In the genomic region with DNA sequence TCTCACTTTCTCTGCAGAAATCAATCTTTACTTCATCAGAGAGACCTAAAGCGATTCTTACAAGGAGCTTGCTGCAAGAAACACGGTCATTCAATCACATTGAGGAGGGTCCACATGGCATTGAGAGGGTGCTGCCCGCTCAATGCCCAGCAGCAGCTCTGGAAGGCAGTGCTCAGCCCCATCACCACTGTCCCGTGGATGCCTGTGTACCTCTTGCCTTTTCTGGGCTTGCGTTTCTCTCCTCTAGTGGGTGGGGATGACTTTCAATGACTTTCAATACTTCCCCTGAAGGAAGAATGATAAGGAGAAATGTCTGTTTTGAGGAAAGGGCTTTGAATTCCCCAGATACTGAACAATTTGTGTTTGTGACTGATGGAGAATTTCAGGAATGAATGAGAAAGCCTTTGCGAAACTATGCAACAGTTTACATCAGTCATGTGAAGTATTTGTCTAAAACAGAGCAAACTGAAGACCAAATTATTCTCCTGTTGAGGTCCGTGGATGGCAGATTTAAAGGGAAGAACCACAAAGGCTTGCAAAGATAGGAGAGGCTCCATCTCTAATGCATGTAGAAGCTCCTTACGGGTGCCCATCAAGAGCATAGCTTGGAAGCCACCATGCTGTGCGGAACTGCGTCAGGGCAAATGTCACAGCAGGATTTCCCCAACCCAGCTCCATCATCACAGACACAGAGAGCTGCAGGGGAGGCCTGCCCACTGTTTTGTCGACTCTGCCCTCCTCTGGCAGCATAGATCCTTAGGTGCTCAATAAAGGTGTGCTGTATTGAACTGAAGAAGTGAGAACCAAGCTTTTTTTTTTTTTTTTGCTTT, we compare ENCODE assay signal across 10 cellular contexts. TPM values are rescaled to one million over a fixed set of nuclear protein-coding genes. Genes with fewer than 3 reads are reported as not detected.
DNase-seq lines count a peak whose midpoint lies in the region; ATAC-seq and TF ChIP-seq lines count a peak whose summit lies in the region.
"Had no signal": no experiment of that assay in that cellular context is flagged by ENCODE, and none has a peak within 500 bp of the region (broad histone marks: within the 10 kb centered on the region; RNA-seq: fewer than 3 reads in every experiment).

No MANE protein-coding gene starts in this region.

- H3K27me3 ChIP-seq in BLaER1 treated with 17β-estradiol and CSF1 and Interleukin-3, amounts not matched to agents 10 nM and 100 nM, result no peaks in the 10 kb centered on the region
- H3K27me3 ChIP-seq in Panc1 (ENCODE audit: control insufficient read depth, insufficient read depth, low read length), result no peaks in the 10 kb centered on the region
- peaks cover 0 to 4% (median 0%) of the 10 kb centered on the region in 4 donors for H3K27me3 ChIP-seq in esophagus squamous epithelium
- H3K27me3 ChIP-seq: ovary had no signal

- CTCF ChIA-PET in Panc1 (lab: Charles Lee), result interaction anchor here (0.5 kb wide), 1 partner anchor 38 kb away, joined by 3 read pairs; no protein-coding TSS in a partner anchor

- H3K4me3 Mint-ChIP-seq in osteocyte (ENCODE audit: unreplicated experiment), result no peak overlapping the region
- no peak overlapping the region for H3K4me3 Mint-ChIP-seq in activated T-helper 2 cell treated with anti-CD3 and anti-CD28 coated beads, Interferon-gamma antibody, Interleukin-2, Interleukin-4, amounts not matched to agents 10 μg/mL and 5 μg/mL and 100 μg/mL, durations not matched to agents 14 hours and 24 hours and 36 hours (ENCODE audit: low read depth)

- peak overlapping the region; percentile 60 to 95 (median 86) for H3K4me2 ChIP-seq in BLaER1 treated with 17β-estradiol and CSF1 and Interleukin-3, amounts not matched to agents 10 nM and 100 nM

- TF ChIP-seq CTCF in Panc1 (IDR thresholded peaks at IDR 0.05), result no peak; the same call in 1 of the 2 replicates
- TF ChIP-seq CTCF in esophagus squamous epithelium (IDR thresholded peaks at IDR 0.05), result no peak
- TF ChIP-seq CTCF in osteocyte (IDR thresholded peaks at IDR 0.05), result no peak

- POLR2A ChIA-PET in Panc1 (lab: Charles Lee), result no interaction called here

- intact Hi-C loops in Panc1 (cut with micrococcal nuclease; ENCODE audit: unreplicated experiment), result no loop called here
- intact Hi-C loops in esophagus squamous epithelium (cut with DNase I), result no loop called here
- intact Hi-C loops in activated T-helper 2 cell treated with anti-CD3 and anti-CD28 coated beads, Interferon-gamma antibody, Interleukin-2, Interleukin-4, amounts not matched to agents 10 μg/mL and 5 μg/mL and 100 μg/mL, durations not matched to agents 14 hours and 24 hours and 36 hours (cut with micrococcal nuclease), result no loop called here

- H3K9me3 Mint-ChIP-seq in osteocyte (ENCODE audit: unreplicated experiment), result no peaks in the 10 kb centered on the region
- H3K9me3 Mint-ChIP-seq in activated T-helper 2 cell treated with anti-CD3 and anti-CD28 coated beads, Interferon-gamma antibody, Interleukin-2, Interleukin-4, amounts not matched to agents 10 μg/mL and 5 μg/mL and 100 μg/mL, durations not matched to agents 14 hours and 24 hours and 36 hours, result no peaks in the 10 kb centered on the region

- H3K27ac ChIP-seq in BLaER1 treated with 17β-estradiol and CSF1 and Interleukin-3, amounts not matched to agents 10 nM and 100 nM, result peak overlapping the region in 3 of 11 experiments; percentile 8 to 97 (median 16); a peak in 2 of 22 replicates
- no peak overlapping the region for H3K27ac ChIP-seq in Panc1 (ENCODE audit: low read length)
- H3K27ac ChIP-seq in esophagus squamous epithelium, result peak overlapping the region; percentile 59 to 96 (median 74)

- peaks cover 0 to 72% (median 0%) of the 10 kb centered on the region in 11 experiments; a peak in 9 of 22 replicates for H4K20me1 ChIP-seq in BLaER1 treated with 17β-estradiol and CSF1 and Interleukin-3, amounts not matched to agents 10 nM and 100 nM

- H3K4me1 Mint-ChIP-seq in osteocyte (ENCODE audit: unreplicated experiment), result peaks cover 36% of the 10 kb centered on the region
- peaks cover 21% of the 10 kb centered on the region for H3K4me1 Mint-ChIP-seq in activated T-helper 2 cell treated with anti-CD3 and anti-CD28 coated beads, Interferon-gamma antibody, Interleukin-2, Interleukin-4, amounts not matched to agents 10 μg/mL and 5 μg/mL and 100 μg/mL, durations not matched to agents 14 hours and 24 hours and 36 hours (ENCODE audit: low read depth)

- H3K9me3 ChIP-seq in BLaER1 treated with 17β-estradiol and CSF1 and Interleukin-3, amounts not matched to agents 10 nM and 100 nM (replicated peaks in 1 of 11), result no peaks in the 10 kb centered on the region; a peak in 3 of 22 replicates
- no peaks in the 10 kb centered on the region for H3K9me3 ChIP-seq in Panc1 (ENCODE audit: control insufficient read depth, insufficient read depth, low read depth, low read length)
- H3K9me3 ChIP-seq in esophagus squamous epithelium, result no peaks in the 10 kb centered on the region
- H3K9me3 ChIP-seq: ovary had no signal

- peaks cover 95 to 100% (median 100%) of the 10 kb centered on the region in 10 experiments for H3K4me1 ChIP-seq in BLaER1 treated with 17β-estradiol and CSF1 and Interleukin-3, amounts not matched to agents 10 nM and 100 nM
- H3K4me1 ChIP-seq in Panc1 (ENCODE audit: control insufficient read depth, insufficient read depth, low read length) (0 out of 2 replicates have a peak, but pooled peaks cover 7% of the 10 kb centered on the region), esophagus squamous epithelium (peaks cover 10 to 94% (median 85%) of the 10 kb centered on the region in 3 donors)

- in situ Hi-C loops in Panc1 (cut with HindIII; ENCODE audit: low pct_unique_long_range_greater_than_20kb, low sequenced_read_pairs), result no loop called here

- no peaks in the 10 kb centered on the region for H3K27me3 Mint-ChIP-seq in osteocyte (ENCODE audit: unreplicated experiment)
- H3K27me3 Mint-ChIP-seq in activated T-helper 2 cell treated with anti-CD3 and anti-CD28 coated beads, Interferon-gamma antibody, Interleukin-2, Interleukin-4, amounts not matched to agents 10 μg/mL and 5 μg/mL and 100 μg/mL, durations not matched to agents 14 hours and 24 hours and 36 hours (ENCODE audit: low read depth), result peaks cover 17% of the 10 kb centered on the region

- peaks cover 0 to 63% (median 32%) of the 10 kb centered on the region in 11 experiments; a peak in 12 of 22 replicates for H3K36me3 ChIP-seq in BLaER1 treated with 17β-estradiol and CSF1 and Interleukin-3, amounts not matched to agents 10 nM and 100 nM
- H3K36me3 ChIP-seq in Panc1 (ENCODE audit: control insufficient read depth, insufficient read depth, low read length) (no peaks in the 10 kb centered on the region), esophagus squamous epithelium (peaks cover 0 to 3% (median 0%) of the 10 kb centered on the region in 3 donors)
- H3K36me3 ChIP-seq: ovary had no signal

- 86 to 89% methylated on average over 10 to 11 of the region's 11 CpGs for WGBS in esophagus squamous epithelium, 2 donors

- peak overlapping the region in 2 of 11 experiments; percentile 7 to 30; a peak in 2 of 22 replicates for H3K9ac ChIP-seq in BLaER1 treated with 17β-estradiol and CSF1 and Interleukin-3, amounts not matched to agents 10 nM and 100 nM

- DNase-seq in Panc1 (ENCODE audit: low read depth, low spot score) (no peak), esophagus squamous epithelium (lab: John Stamatoyannopoulos, UW) (no peak), osteocyte (ENCODE audit: extremely low spot score, unreplicated experiment) (no peak), T1000 (lab: John Stamatoyannopoulos, UW) (no peak)
- DNase-seq in activated T-helper 2 cell treated with anti-CD3 and anti-CD28 coated beads, Interferon-gamma antibody, Interleukin-2, Interleukin-4, amounts not matched to agents 10 μg/mL and 5 μg/mL and 100 μg/mL, durations not matched to agents 14 hours and 24 hours and 36 hours (ENCODE audit: low spot score), result no peak
- DNase-seq: C1 segment of cervical spinal cord had no signal

- peak overlapping the region; percentile 52 for H3K27ac Mint-ChIP-seq in osteocyte (ENCODE audit: unreplicated experiment)
- H3K27ac Mint-ChIP-seq in activated T-helper 2 cell treated with anti-CD3 and anti-CD28 coated beads, Interferon-gamma antibody, Interleukin-2, Interleukin-4, amounts not matched to agents 10 μg/mL and 5 μg/mL and 100 μg/mL, durations not matched to agents 14 hours and 24 hours and 36 hours, result no peak overlapping the region

- H3K4me3 ChIP-seq in BLaER1 treated with 17β-estradiol and CSF1 and Interleukin-3, amounts not matched to agents 10 nM and 100 nM, result no peak overlapping the region
- H3K4me3 ChIP-seq in Panc1 (ENCODE audit: low read depth in 2 of 2, low read length in 2 of 2) (no peak overlapping the region), esophagus squamous epithelium (no peak overlapping the region)
- H3K4me3 ChIP-seq: ovary had no signal

- no TSS peak for BruUV-seq in Panc1 (replicated peaks; lab: Mats Ljungman, UMichigan)

- H3K36me3 Mint-ChIP-seq in osteocyte (ENCODE audit: unreplicated experiment), result peaks cover 2% of the 10 kb centered on the region
- no peaks in the 10 kb centered on the region for H3K36me3 Mint-ChIP-seq in activated T-helper 2 cell treated with anti-CD3 and anti-CD28 coated beads, Interferon-gamma antibody, Interleukin-2, Interleukin-4, amounts not matched to agents 10 μg/mL and 5 μg/mL and 100 μg/mL, durations not matched to agents 14 hours and 24 hours and 36 hours (ENCODE audit: low read depth)

- ATAC-seq in Panc1, result 0 out of 2 replicates have a peak, but pooled peaks have one; percentile 25
- no peak for ATAC-seq in GM18498 (IDR thresholded peaks at IDR 0.05; ENCODE audit: unreplicated experiment)
- ATAC-seq in GM18861 (IDR thresholded peaks at IDR 0.05; ENCODE audit: unreplicated experiment), result no peak

- no peak for TF ChIP-seq POLR2A in esophagus squamous epithelium (IDR thresholded peaks at IDR 0.05)

RNA-seq across cellular contexts. Expression of a gene that starts 6.6 kb away (rescaled TPM):
- total RNA-seq in Panc1 (2021; ENCODE audit: unreplicated experiment), result 14.6 TPM
- 7.9 TPM for polyA plus RNA-seq in Panc1 (2012; ENCODE audit: insufficient read length)
- 10 to 100 TPM in 2 of 4 donors, 1 to 10 TPM in 2; 3.6 to 14.5 (median 8.0) TPM for total RNA-seq in esophagus squamous epithelium
- total RNA-seq in osteocyte, result 22.9 and 23.4 TPM in 2 replicates
- total RNA-seq in activated T-helper 2 cell treated with anti-CD3 and anti-CD28 coated beads, Interferon-gamma antibody, Interleukin-2, Interleukin-4, amounts not matched to agents 10 μg/mL and 5 μg/mL and 100 μg/mL, durations not matched to agents 14 hours and 24 hours and 36 hours, result 24.6 and 25.6 TPM in 2 replicates

RNA-seq across cellular contexts. Expression of a gene that starts 15.5 kb away (rescaled TPM):
- total RNA-seq in Panc1 (2021; ENCODE audit: unreplicated experiment) (16.6 TPM), esophagus squamous epithelium (100 to 1,000 TPM in 1 of 4 donors, 10 to 100 TPM in 1, 1 to 10 TPM in 2; 2.5 to 116 (median 27.5) TPM), osteocyte (10.3 and 10.4 TPM in 2 replicates)
- 26.2 TPM for polyA plus RNA-seq in Panc1 (2012; ENCODE audit: insufficient read length)
- total RNA-seq in activated T-helper 2 cell treated with anti-CD3 and anti-CD28 coated beads, Interferon-gamma antibody, Interleukin-2, Interleukin-4, amounts not matched to agents 10 μg/mL and 5 μg/mL and 100 μg/mL, durations not matched to agents 14 hours and 24 hours and 36 hours, result 0.64 and 1.5 TPM in 2 replicates

RNA-seq across cellular contexts. Expression of a gene that starts 34.5 kb away (rescaled TPM):
- total RNA-seq in Panc1 (2021; ENCODE audit: unreplicated experiment), result 13.9 TPM
- polyA plus RNA-seq in Panc1 (2012; ENCODE audit: insufficient read length), result 15.7 TPM
- 10 to 100 TPM in 1 of 4 donors, 1 to 10 TPM in 3; 1.7 to 22.5 (median 7.4) TPM for total RNA-seq in esophagus squamous epithelium
- 11.7 and 11.8 TPM in 2 replicates for total RNA-seq in osteocyte
- 0.66 and 1.7 TPM in 2 replicates for total RNA-seq in activated T-helper 2 cell treated with anti-CD3 and anti-CD28 coated beads, Interferon-gamma antibody, Interleukin-2, Interleukin-4, amounts not matched to agents 10 μg/mL and 5 μg/mL and 100 μg/mL, durations not matched to agents 14 hours and 24 hours and 36 hours
